16 cellular contexts compared by ENCODE assay signal in the genomic region with DNA sequence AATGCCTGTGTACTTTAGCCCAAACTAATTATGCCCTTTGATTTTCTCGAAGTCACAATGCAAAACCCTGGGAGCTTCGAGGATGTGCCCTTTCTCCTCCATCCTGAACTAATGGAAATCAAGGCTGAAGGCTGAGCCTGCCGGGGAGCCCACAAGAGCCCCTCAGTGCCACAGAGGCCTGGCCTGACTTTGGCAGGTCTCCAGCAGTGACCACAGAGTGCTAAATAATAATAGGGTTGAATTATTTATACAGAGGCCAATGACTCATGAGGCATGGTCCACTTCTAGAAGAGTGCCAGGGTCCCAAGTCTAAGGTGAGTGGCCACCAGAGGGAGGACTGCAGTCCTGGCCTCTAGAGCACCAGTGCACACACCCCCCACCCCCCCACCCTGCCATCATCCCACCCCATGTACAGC. TPM values are rescaled to one million over a fixed set of nuclear protein-coding genes. Genes with fewer than 3 reads are reported as not detected.
A peak's percentile ranks its signal among the peaks of the same experiment; 100 is the strongest.
DNase-seq lines count a peak whose midpoint lies in the region; ATAC-seq and TF ChIP-seq lines count a peak whose summit lies in the region.
"Had no signal": no experiment of that assay in that cellular context is flagged by ENCODE, and none has a peak within 500 bp of the region (broad histone marks: within the 10 kb centered on the region; RNA-seq: fewer than 3 reads in every experiment).

No MANE protein-coding gene starts in this region.

- ATAC-seq in left colon (peak; percentile 33), HG03159 (IDR thresholded peaks at IDR 0.05; ENCODE audit: unreplicated experiment) (no peak)
- ATAC-seq: esophagus mucosa had no signal

- DNase-seq in ACHN (peak; percentile 20), HT-29 (ENCODE audit: low spot score) (peak; percentile 79), SJCRH30 (peak; percentile 71 to 73), left colon (no peak), Caco-2 (no peak), hippocampal formation (lab: John Stamatoyannopoulos, UW) (no peak)
- DNase-seq in activated CD4-positive, alpha-beta T cell treated with anti-CD3 and anti-CD28 coated beads for 1 hour = no peak
- DNase-seq: activated naive CD8-positive, alpha-beta T cell treated with anti-CD3 and anti-CD28 coated beads for 36 hours; GDM1; NCI-H446 treated with DMSO at 0.1 percent for 48 hours had no signal

- peaks cover 7% of the 10 kb centered on the region for H3K4me1 Mint-ChIP-seq in Caco-2 (ENCODE audit: low read depth, unreplicated experiment)
- H3K4me1 Mint-ChIP-seq: activated naive CD8-positive, alpha-beta T cell treated with anti-CD3 and anti-CD28 coated beads for 36 hours; central memory CD8-positive, alpha-beta T cell had no signal

- peaks cover 13% of the 10 kb centered on the region; the same call in 1 of the 2 replicates for H3K4me1 ChIP-seq in SJCRH30
- 0 out of 2 replicates have a peak, but pooled peaks cover 2% of the 10 kb centered on the region for H3K4me1 ChIP-seq in Caco-2
- H3K4me1 ChIP-seq: parathyroid adenoma, vagina had no signal

- H3K27me3 ChIP-seq in SJCRH30 (no peaks in the 10 kb centered on the region), Caco-2 (replicated peaks; ENCODE audit: control insufficient read depth, insufficient read depth, low read length) (peaks cover 1% of the 10 kb centered on the region; the same call in 1 of the 2 replicates)
- H3K27me3 ChIP-seq: vagina had no signal

- in situ Hi-C loops in ACHN (cut with HindIII; ENCODE audit: low pct_ligation_motif_present, low pct_unique_long_range_greater_than_20kb, low sequenced_read_pairs) = no loop called here

- H3K9me3 Mint-ChIP-seq in Caco-2 (ENCODE audit: unreplicated experiment) = no peaks in the 10 kb centered on the region
- H3K9me3 Mint-ChIP-seq: activated naive CD8-positive, alpha-beta T cell treated with anti-CD3 and anti-CD28 coated beads for 36 hours; central memory CD8-positive, alpha-beta T cell; mesothelial cell of epicardium had no signal

- BruUV-seq in Caco-2 (replicated peaks; lab: Mats Ljungman, UMichigan) = no TSS peak

- H3K36me3 Mint-ChIP-seq in Caco-2 (ENCODE audit: insufficient read depth, unreplicated experiment) = peaks cover 4% of the 10 kb centered on the region
- H3K36me3 Mint-ChIP-seq: activated naive CD8-positive, alpha-beta T cell treated with anti-CD3 and anti-CD28 coated beads for 36 hours; mesothelial cell of epicardium had no signal

- POLR2A ChIA-PET in Caco-2 (lab: Charles Lee) = no interaction called here

- no peak overlapping the region for H3K4me3 ChIP-seq in SJCRH30
- no peak overlapping the region for H3K4me3 ChIP-seq in Caco-2 (ENCODE audit: low read depth, low read length)
- H3K4me3 ChIP-seq: vagina had no signal

- H3K27ac ChIP-seq in SJCRH30 = no peak overlapping the region
- H3K27ac ChIP-seq: parathyroid adenoma, vagina had no signal

- H3K9me3 ChIP-seq in SJCRH30 (replicated peaks) = no peaks in the 10 kb centered on the region
- H3K9me3 ChIP-seq in Caco-2 = no peaks in the 10 kb centered on the region
- H3K9me3 ChIP-seq: vagina had no signal

- H3K27me3 Mint-ChIP-seq in Caco-2 (ENCODE audit: insufficient read depth, unreplicated experiment) = peaks cover 14% of the 10 kb centered on the region

- CTCF ChIA-PET in Caco-2 (lab: Charles Lee) = no interaction called here

- H3K36me3 ChIP-seq in SJCRH30 = no peaks in the 10 kb centered on the region
- H3K36me3 ChIP-seq in Caco-2 (ENCODE audit: control insufficient read depth, insufficient read depth, low read length) = no peaks in the 10 kb centered on the region
- H3K36me3 ChIP-seq: vagina had no signal

- no peak overlapping the region for H3K27ac Mint-ChIP-seq in Caco-2 (ENCODE audit: unreplicated experiment)
- H3K27ac Mint-ChIP-seq: activated naive CD8-positive, alpha-beta T cell treated with anti-CD3 and anti-CD28 coated beads for 36 hours; mesothelial cell of epicardium had no signal

- H3K4me3 Mint-ChIP-seq in Caco-2 (ENCODE audit: unreplicated experiment) = no peak overlapping the region
- H3K4me3 Mint-ChIP-seq: activated naive CD8-positive, alpha-beta T cell treated with anti-CD3 and anti-CD28 coated beads for 36 hours; central memory CD8-positive, alpha-beta T cell; mesothelial cell of epicardium had no signal

- peak in 1 of 2 experiments; percentile 35 for TF ChIP-seq CTCF in Caco-2 (IDR thresholded peaks at IDR 0.05; ENCODE audit: insufficient read depth in 1 of 2, low read depth in 1 of 2, low read length in 1 of 2, severe bottlenecking in 1 of 2, unreplicated experiment in 1 of 2)

- intact Hi-C loops in left colon (cut with DNase I, micrococcal nuclease) = no loop called here
- intact Hi-C loops in Caco-2 (cut with micrococcal nuclease; ENCODE audit: unreplicated experiment) = loop anchor here (5.0 kb wide), 2 partner anchors 251 to 534 kb away; no protein-coding TSS in a partner anchor

RNA-seq across cellular contexts. Expression of a gene that starts 19.1 kb away (rescaled TPM):
- total RNA-seq in HT-29 (2014; rRNA removed; shearing (Covaris generic)) = 8.0 and 11.5 TPM in 2 replicates
- 47.1 and 51.2 TPM in 2 replicates for total RNA-seq in SJCRH30 (2014; rRNA removed; shearing (Covaris generic))
- total RNA-seq in left colon = 10 to 100 TPM; 34.0 to 37.7 TPM
- 9.1 and 10.2 TPM in 2 replicates for total RNA-seq in Caco-2 (2022)

Comparison
In these comparisons a context has a peak if more than half of its experiments do, and no peak if none do; other contexts are left out.
1. DNase-seq: peak in ACHN (single experiment), HT-29 (single experiment) and SJCRH30 (2 of 2); none in left colon (0 of 2), Caco-2 (0 of 2), hippocampal formation (0 of 2) and activated CD4-positive, alpha-beta T cell treated with anti-CD3 and anti-CD28 coated beads for 1 hour (single experiment).